In the genomic region with DNA sequence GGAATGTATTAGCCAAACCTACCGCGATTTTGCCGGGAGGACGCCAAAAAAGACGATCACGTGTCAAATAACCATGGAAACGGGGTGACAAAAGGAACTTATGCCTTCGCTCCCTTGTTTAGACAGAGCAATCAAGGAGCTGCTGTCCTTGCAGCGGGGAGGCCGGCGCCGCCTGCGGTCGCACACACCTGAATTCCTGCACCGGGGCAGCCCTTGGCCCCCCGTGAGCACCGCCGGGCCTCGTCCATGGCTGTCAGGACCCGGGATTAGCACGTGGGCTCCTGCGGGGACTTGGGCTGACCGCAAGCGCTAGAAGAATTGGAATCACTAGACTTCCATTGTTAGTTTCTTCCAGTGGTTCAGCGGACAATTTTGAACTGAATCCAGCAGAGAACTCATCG, we compare ENCODE assay signal across 13 cellular contexts.
DNase-seq lines count a peak whose midpoint lies in the region; ATAC-seq, FAIRE-seq and TF ChIP-seq lines count a peak whose summit lies in the region.
"Had no signal": no experiment of that assay in that cellular context is flagged by ENCODE, and none has a peak within 500 bp of the region (broad histone marks: within the 10 kb centered on the region; RNA-seq: fewer than 3 reads in every experiment).

No MANE protein-coding gene starts in this region.

- TF ChIP-seq CTCF in esophagus squamous epithelium (IDR thresholded peaks at IDR 0.05) (no peak), mesothelial cell of epicardium (IDR thresholded peaks at IDR 0.05; ENCODE audit: unreplicated experiment) (no peak), suprapubic skin (IDR thresholded peaks at IDR 0.05) (no peak), OCI-LY7 (conservative IDR thresholded peaks at IDR 0.05; ENCODE audit: low read length) (no peak)

- peaks cover 10 to 42% (median 17%) of the 10 kb centered on the region in 3 donors for H3K4me1 ChIP-seq in esophagus squamous epithelium
- H3K4me1 ChIP-seq in suprapubic skin, result peaks cover 23% of the 10 kb centered on the region
- H3K4me1 ChIP-seq in OCI-LY7 (ENCODE audit: insufficient read depth, low read length, poor library complexity, severe bottlenecking), result no peaks in the 10 kb centered on the region

- H4K20me1 ChIP-seq in OCI-LY7 (ENCODE audit: insufficient read depth, low read length), result no peaks in the 10 kb centered on the region

- no peaks in the 10 kb centered on the region for H3K27me3 Mint-ChIP-seq in mesothelial cell of epicardium (ENCODE audit: low read depth)

- no peaks in the 10 kb centered on the region for H3K36me3 ChIP-seq in esophagus squamous epithelium
- no peaks in the 10 kb centered on the region for H3K36me3 ChIP-seq in suprapubic skin
- H3K36me3 ChIP-seq in OCI-LY7 (ENCODE audit: insufficient read depth, low read length), result no peaks in the 10 kb centered on the region

- H3K36me3 Mint-ChIP-seq in mesothelial cell of epicardium, result no peaks in the 10 kb centered on the region

- H2AFZ ChIP-seq in OCI-LY7 (ENCODE audit: low read length), result no peak overlapping the region

- H3K27ac Mint-ChIP-seq in mesothelial cell of epicardium, result no peak overlapping the region
- H3K27ac Mint-ChIP-seq: stimulated activated naive CD8-positive, alpha-beta T cell treated with anti-CD3 and anti-CD28 coated beads, Interleukin-15, Interleukin-2, amounts not matched to agents 100 ng/mL and 50 ng/mL, for 24 hours had no signal

- H3K27ac ChIP-seq in esophagus squamous epithelium, result no peak overlapping the region
- no peak overlapping the region for H3K27ac ChIP-seq in suprapubic skin
- H3K27ac ChIP-seq in OCI-LY7 (ENCODE audit: low read depth, low read length, poor library complexity, severe bottlenecking), result no peak overlapping the region

- BruUV-seq in OCI-LY7 (replicated peaks; lab: Mats Ljungman, UMichigan), result no TSS peak

- H3K27me3 ChIP-seq in esophagus squamous epithelium (peaks cover 0 to 18% (median 0%) of the 10 kb centered on the region in 4 donors), suprapubic skin (peaks cover 10% of the 10 kb centered on the region)

- peak overlapping the region; percentile 52 for H3K4me3 Mint-ChIP-seq in mesothelial cell of epicardium
- H3K4me3 Mint-ChIP-seq: stimulated activated naive CD8-positive, alpha-beta T cell treated with anti-CD3 and anti-CD28 coated beads, Interleukin-15, Interleukin-2, amounts not matched to agents 100 ng/mL and 50 ng/mL, for 24 hours had no signal

- H3K4me3 ChIP-seq in esophagus squamous epithelium, result peak overlapping the region in 3 of 4 donors; percentile 3 to 43 (median 12)
- peak overlapping the region; percentile 28 for H3K4me3 ChIP-seq in suprapubic skin
- H3K4me3 ChIP-seq in OCI-LY7 (ENCODE audit: low read depth, low read length, poor library complexity, severe bottlenecking), result no peak overlapping the region

- no peak overlapping the region for H3K4me2 ChIP-seq in OCI-LY7 (ENCODE audit: low read length)

- intact Hi-C loops in esophagus squamous epithelium (cut with DNase I) (no loop called here), OCI-LY7 (cut with micrococcal nuclease; ENCODE audit: unreplicated experiment) (no loop called here)

- TF ChIP-seq POLR2A in esophagus squamous epithelium (IDR thresholded peaks at IDR 0.05) (no peak), suprapubic skin (IDR thresholded peaks at IDR 0.05) (no peak)

- FAIRE-seq in RCC 7860 (lab: Jason Lieb, UNC), result no peak

- DNase-seq in RPMI7951 (ENCODE audit: low read depth) (peak; percentile 70), esophagus squamous epithelium (lab: John Stamatoyannopoulos, UW) (no peak), mesothelial cell of epicardium (ENCODE audit: low spot score in 2 of 2, unreplicated experiment in 2 of 2) (no peak), suprapubic skin (ENCODE audit: low spot score in 2 of 2) (no peak), OCI-LY7 (ENCODE audit: low spot score) (no peak), RCC 7860 (ENCODE audit: low spot score) (no peak)
- DNase-seq: activated T-cell treated with anti-CD3 and anti-CD28 coated beads for 4 hours; NCI-H187; stimulated activated CD4-positive, alpha-beta T cell treated with anti-CD3 and anti-CD28 coated beads, Interleukin-1b, Interleukin-23, amount 100 ng/mL, for 48 hours had no signal

- peaks cover 33% of the 10 kb centered on the region for H3K4me1 Mint-ChIP-seq in mesothelial cell of epicardium

- CTCF ChIA-PET in OCI-LY7 (lab: Charles Lee; ENCODE audit: unreplicated experiment), result no interaction called here

- H3K9me3 Mint-ChIP-seq in mesothelial cell of epicardium, result peaks cover 10% of the 10 kb centered on the region

- H3K9me3 ChIP-seq in esophagus squamous epithelium, result no peaks in the 10 kb centered on the region
- no peaks in the 10 kb centered on the region for H3K9me3 ChIP-seq in suprapubic skin
- H3K9me3 ChIP-seq in OCI-LY7 (ENCODE audit: low read length), result no peaks in the 10 kb centered on the region

- ATAC-seq in HG02870 (IDR thresholded peaks at IDR 0.05; ENCODE audit: unreplicated experiment) (no peak), HG03280 (IDR thresholded peaks at IDR 0.05; ENCODE audit: unreplicated experiment) (no peak)
- ATAC-seq: Panc1 had no signal

- H3K79me2 ChIP-seq in OCI-LY7 (ENCODE audit: insufficient read depth, low read depth, low read length), result no peaks in the 10 kb centered on the region

- WGBS in esophagus squamous epithelium, 2 donors, result 5 to 17% methylated on average over 13 to 17 of the region's 26 CpGs
- 13% methylated on average over 23 of the region's 26 CpGs for WGBS in suprapubic skin

- H3K9me2 ChIP-seq in OCI-LY7 (ENCODE audit: insufficient read depth, low read length), result no peaks in the 10 kb centered on the region

- TF ChIP-seq EP300 in suprapubic skin (IDR thresholded peaks at IDR 0.05), result no peak

- POLR2A ChIA-PET in OCI-LY7 (lab: Charles Lee), result no interaction called here
